37 cellular contexts compared by ENCODE assay signal in the genomic region with DNA sequence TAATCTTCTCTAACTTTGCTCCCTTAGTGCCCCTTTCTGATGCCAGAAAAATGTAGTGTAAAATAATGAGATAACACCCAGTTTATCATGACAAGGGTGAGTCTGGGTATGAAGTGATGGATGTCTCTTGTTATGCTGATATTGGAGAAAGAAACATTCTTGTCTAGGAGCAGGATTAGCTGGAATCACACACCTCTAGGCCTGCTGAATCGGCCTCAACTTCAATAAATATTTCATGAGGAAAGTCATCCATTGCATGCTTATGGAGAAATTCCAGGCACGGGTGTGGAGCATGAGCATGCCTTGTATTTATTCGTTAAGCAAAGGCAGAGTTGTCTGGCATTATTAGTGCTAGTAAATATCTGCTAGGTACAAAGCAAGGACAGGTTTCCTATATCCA.
"Had no signal": no experiment of that assay in that cellular context is flagged by ENCODE, and none has a peak within 500 bp of the region (broad histone marks: within the 10 kb centered on the region; RNA-seq: fewer than 3 reads in every experiment).

No MANE protein-coding gene starts in this region.

- H3K9me3 Mint-ChIP-seq: activated naive CD8-positive, alpha-beta T cell treated with anti-CD3 and anti-CD28 coated beads for 36 hours; activated T-cell treated with anti-CD3 and anti-CD28 coated beads, Interleukin-2, amount 50 U/mL, for 24 hours; activated T-helper 1 cell treated with anti-CD3 and anti-CD28 coated beads, Interleukin-12 subunit alpha, Interleukin-12 subunit beta, Interleukin-2, Interleukin-4 antibody, amounts not matched to agents 30 ng/mL and 10 ng/mL and 1 ng/mL, durations not matched to agents 14 hours and 24 hours and 36 hours had no signal

- H3K9me3 ChIP-seq: adrenal gland, ascending aorta, body of pancreas, breast epithelium had no signal

- ATAC-seq: activated naive CD4-positive, alpha-beta T cell treated with anti-CD3 and anti-CD28 coated beads, Interleukin-2, amount 50 U/mL, for 72 hours; activated naive CD8-positive, alpha-beta T cell treated with anti-CD3 and anti-CD28 coated beads, Interleukin-2, amount 50 U/mL, for 24 hours; activated T-cell treated with anti-CD3 and anti-CD28 coated beads, Interleukin-2, amount 50 U/mL, for 4 hours; activated T-cell treated with anti-CD3 and anti-CD28 coated beads, Interleukin-2, amount 50 U/mL, for 72 hours; activated T-helper 17 cell treated with anti-CD3 and anti-CD28 coated beads, Interleukin-2, amount 50 U/mL, for 72 hours; body of pancreas had no signal

- H3K27me3 Mint-ChIP-seq: activated naive CD4-positive, alpha-beta T cell treated with anti-CD3 and anti-CD28 coated beads, Interleukin-2, amount 10 ng/mL, durations not matched to agents 7 days and 5 days; activated naive CD8-positive, alpha-beta T cell; activated naive CD8-positive, alpha-beta T cell treated with anti-CD3 and anti-CD28 coated beads for 36 hours; activated naive CD8-positive, alpha-beta T cell treated with anti-CD3 and anti-CD28 coated beads, Interleukin-2, amount 10 ng/mL, durations not matched to agents 7 days and 5 days; activated naive CD8-positive, alpha-beta T cell treated with anti-CD3 and anti-CD28 coated beads, Interleukin-2, amount 50 U/mL, for 24 hours; activated T-cell treated with anti-CD3 and anti-CD28 coated beads, Interleukin-2, amount 50 U/mL, for 24 hours; activated T-helper 17 cell treated with anti-CD3 and anti-CD28 coated beads, Interleukin-2, amount 50 U/mL, for 72 hours; central memory CD8-positive, alpha-beta T cell had no signal

- H3K36me3 ChIP-seq: adrenal gland, ascending aorta, brain microvascular endothelial cell, breast epithelium, cardiac muscle cell had no signal

- H3K4me1 ChIP-seq: adrenal gland, ascending aorta, body of pancreas, breast epithelium had no signal

- H3K36me3 Mint-ChIP-seq: activated naive CD4-positive, alpha-beta T cell treated with anti-CD3 and anti-CD28 coated beads, Interleukin-2, amount 10 ng/mL, durations not matched to agents 7 days and 5 days; activated naive CD4-positive, alpha-beta T cell treated with anti-CD3 and anti-CD28 coated beads, Interleukin-2, amount 50 U/mL, for 24 hours; activated naive CD4-positive, alpha-beta T cell treated with anti-CD3 and anti-CD28 coated beads, Interleukin-2, amount 50 U/mL, for 72 hours; activated naive CD8-positive, alpha-beta T cell; activated naive CD8-positive, alpha-beta T cell treated with anti-CD3 and anti-CD28 coated beads for 36 hours; activated naive CD8-positive, alpha-beta T cell treated with anti-CD3 and anti-CD28 coated beads, Interleukin-2, amount 10 ng/mL, durations not matched to agents 7 days and 5 days; brain had no signal

- H3K27ac ChIP-seq: adrenal gland, ascending aorta, body of pancreas, brain microvascular endothelial cell, breast epithelium, cardiac muscle cell had no signal

- H3K4me1 Mint-ChIP-seq: activated naive CD4-positive, alpha-beta T cell treated with anti-CD3 and anti-CD28 coated beads, Interleukin-2, amount 10 ng/mL, durations not matched to agents 7 days and 5 days; activated naive CD4-positive, alpha-beta T cell treated with anti-CD3 and anti-CD28 coated beads, Interleukin-2, amount 50 U/mL, for 24 hours; activated naive CD8-positive, alpha-beta T cell treated with anti-CD3 and anti-CD28 coated beads for 36 hours; activated naive CD8-positive, alpha-beta T cell treated with anti-CD3 and anti-CD28 coated beads, Interleukin-2, amount 10 ng/mL, durations not matched to agents 7 days and 5 days; activated naive CD8-positive, alpha-beta T cell treated with anti-CD3 and anti-CD28 coated beads, Interleukin-2, amount 50 U/mL, for 24 hours; activated T-helper 17 cell treated with anti-CD3 and anti-CD28 coated beads, Interleukin-2, amount 50 U/mL, for 72 hours; brain; central memory CD8-positive, alpha-beta T cell had no signal

- DNase-seq: activated effector memory CD4-positive, alpha-beta T cell treated with anti-CD3 and anti-CD28 coated beads, Interleukin-2, amount 50 U/mL, for 16 hours; activated effector memory CD4-positive, alpha-beta T cell treated with Interleukin-2 at 50 U/mL for 16 hours; activated gamma-delta T cell; activated gamma-delta T cell treated with Interleukin-2 at 50 U/mL for 16 hours; activated naive CD4-positive, alpha-beta T cell; activated naive CD4-positive, alpha-beta T cell treated with anti-CD3 and anti-CD28 coated beads for 36 hours; activated naive CD4-positive, alpha-beta T cell treated with anti-CD3 and anti-CD28 coated beads, Interleukin-2, amount 10 ng/mL, durations not matched to agents 7 days and 5 days; activated naive CD4-positive, alpha-beta T cell treated with anti-CD3 and anti-CD28 coated beads, Interleukin-2, amount 50 U/mL, for 16 hours; activated naive CD4-positive, alpha-beta T cell treated with Interleukin-2 at 50 U/mL for 16 hours; activated naive CD8-positive, alpha-beta T cell treated with anti-CD3 and anti-CD28 coated beads for 36 hours; activated naive CD8-positive, alpha-beta T cell treated with anti-CD3 and anti-CD28 coated beads, Interleukin-2, amount 10 ng/mL, durations not matched to agents 7 days and 5 days; activated naive CD8-positive, alpha-beta T cell treated with anti-CD3 and anti-CD28 coated beads, Interleukin-2, amount 50 U/mL, for 24 hours; activated T-cell treated with anti-CD3 and anti-CD28 coated beads, Interleukin-2, amount 50 U/mL, for 1 hour; activated T-cell treated with anti-CD3 and anti-CD28 coated beads, Interleukin-2, amount 50 U/mL, for 24 hours; activated T-cell treated with anti-CD3 and anti-CD28 coated beads, Interleukin-2, amount 50 U/mL, for 4 hours; activated T-cell treated with anti-CD3 and anti-CD28 coated beads, Interleukin-2, amount 50 U/mL, for 48 hours; activated T-cell treated with anti-CD3 and anti-CD28 coated beads, Interleukin-2, amount 50 U/mL, for 72 hours; adrenal gland; amniotic stem cell; amygdala; aorta; body of pancreas; brain microvascular endothelial cell; caudate nucleus; central memory CD4-positive, alpha-beta T cell; cerebellar nuclear complex had no signal

- H3K4me3 Mint-ChIP-seq: activated naive CD4-positive, alpha-beta T cell treated with anti-CD3 and anti-CD28 coated beads for 36 hours; activated naive CD4-positive, alpha-beta T cell treated with anti-CD3 and anti-CD28 coated beads, Interleukin-2, amount 10 ng/mL, durations not matched to agents 7 days and 5 days; activated naive CD4-positive, alpha-beta T cell treated with anti-CD3 and anti-CD28 coated beads, Interleukin-2, amount 50 U/mL, for 24 hours; activated naive CD8-positive, alpha-beta T cell; activated naive CD8-positive, alpha-beta T cell treated with anti-CD3 and anti-CD28 coated beads for 36 hours; activated naive CD8-positive, alpha-beta T cell treated with anti-CD3 and anti-CD28 coated beads, Interleukin-2, amount 10 ng/mL, durations not matched to agents 7 days and 5 days; activated naive CD8-positive, alpha-beta T cell treated with anti-CD3 and anti-CD28 coated beads, Interleukin-2, amount 50 U/mL, for 24 hours; activated T-cell treated with anti-CD3 and anti-CD28 coated beads, Interleukin-2, amount 50 U/mL, for 24 hours; activated T-cell treated with anti-CD3 and anti-CD28 coated beads, Interleukin-2, amount 50 U/mL, for 4 hours; activated T-cell treated with anti-CD3 and anti-CD28 coated beads, Interleukin-2, amount 50 U/mL, for 72 hours; activated T-helper 1 cell treated with anti-CD3 and anti-CD28 coated beads, Interleukin-12 subunit alpha, Interleukin-12 subunit beta, Interleukin-2, Interleukin-4 antibody, amounts not matched to agents 30 ng/mL and 10 ng/mL and 1 ng/mL, durations not matched to agents 14 hours and 24 hours and 36 hours; activated T-helper 17 cell treated with anti-CD3 and anti-CD28 coated beads, Interleukin-2, amount 50 U/mL, for 72 hours; central memory CD8-positive, alpha-beta T cell had no signal

- H3K27ac Mint-ChIP-seq: activated naive CD4-positive, alpha-beta T cell treated with anti-CD3 and anti-CD28 coated beads for 36 hours; activated naive CD4-positive, alpha-beta T cell treated with anti-CD3 and anti-CD28 coated beads, Interleukin-2, amount 10 ng/mL, durations not matched to agents 7 days and 5 days; activated naive CD4-positive, alpha-beta T cell treated with anti-CD3 and anti-CD28 coated beads, Interleukin-2, amount 50 U/mL, for 24 hours; activated naive CD4-positive, alpha-beta T cell treated with anti-CD3 and anti-CD28 coated beads, Interleukin-2, amount 50 U/mL, for 72 hours; activated naive CD8-positive, alpha-beta T cell; activated naive CD8-positive, alpha-beta T cell treated with anti-CD3 and anti-CD28 coated beads for 36 hours; activated naive CD8-positive, alpha-beta T cell treated with anti-CD3 and anti-CD28 coated beads, Interleukin-2, amount 10 ng/mL, durations not matched to agents 7 days and 5 days; activated naive CD8-positive, alpha-beta T cell treated with anti-CD3 and anti-CD28 coated beads, Interleukin-2, amount 50 U/mL, for 24 hours; activated T-cell treated with anti-CD3 and anti-CD28 coated beads, Interleukin-2, amount 50 U/mL, for 24 hours; activated T-cell treated with anti-CD3 and anti-CD28 coated beads, Interleukin-2, amount 50 U/mL, for 72 hours; activated T-helper 1 cell treated with anti-CD3 and anti-CD28 coated beads, Interleukin-12 subunit alpha, Interleukin-12 subunit beta, Interleukin-2, Interleukin-4 antibody, amounts not matched to agents 30 ng/mL and 10 ng/mL and 1 ng/mL, durations not matched to agents 14 hours and 24 hours and 36 hours; activated T-helper 17 cell treated with anti-CD3 and anti-CD28 coated beads, Interleukin-2, amount 50 U/mL, for 72 hours; activated T-helper 2 cell treated with anti-CD3 and anti-CD28 coated beads, Interferon-gamma antibody, Interleukin-2, Interleukin-4, amounts not matched to agents 10 μg/mL and 5 μg/mL and 100 μg/mL, durations not matched to agents 14 hours and 24 hours and 36 hours; brain had no signal

- H3K4me3 ChIP-seq: adrenal gland, ascending aorta, body of pancreas, breast epithelium, cardiac muscle cell had no signal

- H3K27me3 ChIP-seq: adrenal gland, ascending aorta, body of pancreas, brain microvascular endothelial cell, breast epithelium, cardiac muscle cell had no signal
